ENCODE assay signal across 35 cellular contexts in genomic region chr10:25743832-25744231, GRCh38.
"Had no signal": no experiment of that assay in that cellular context is flagged by ENCODE, and none has a peak within 500 bp of the region (broad histone marks: within the 10 kb centered on the region; RNA-seq: fewer than 3 reads in every experiment).

No MANE protein-coding gene starts in this region.

- H3K4me3 ChIP-seq: MG63 had no signal

- H3K36me3 ChIP-seq: MG63 had no signal

- H3K9me3 ChIP-seq: MG63 had no signal

- H3K27ac ChIP-seq: KMS-11 had no signal

- H3K27me3 ChIP-seq: MG63 had no signal

- H3K9ac ChIP-seq: KMS-11 had no signal

- DNase-seq: Karpas-422, Kasumi-1, MG63, MM.1S, MV-4-11, NCI-H1048, NCI-H1092, NCI-H1092 treated with DMSO at 0.1 percent for 48 hours, NCI-H1105, NCI-H1105 treated with DMSO at 0.1 percent for 48 hours, NCI-H1417, NCI-H1417 treated with DMSO at 0.1 percent for 48 hours, NCI-H1436, NCI-H1436 treated with DMSO at 0.1 percent for 48 hours, NCI-H146, NCI-H1694, NCI-H1694 treated with DMSO at 0.1 percent for 48 hours, NCI-H187, NCI-H187 treated with DMSO at 0.1 percent for 48 hours, NCI-H1930, NCI-H2029, NCI-H2029 treated with DMSO at 0.1 percent for 48 hours, NCI-H2081, NCI-H2081 treated with DMSO at 0.1 percent for 48 hours, NCI-H2107, NCI-H2171, NCI-H2171 treated with DMSO at 0.1 percent for 48 hours, NCI-H2227 treated with DMSO at 0.1 percent for 48 hours, NCI-H226, NCI-H345, NCI-H446, NCI-H446 treated with DMSO at 0.1 percent for 48 hours, NCI-H510A, NCI-H510A treated with DMSO at 0.1 percent for 48 hours had no signal
